In genomic region chr1:92218559-92218958, GRCh38 we compare ENCODE assay signal across 1 cellular context.
TF ChIP-seq lines count a peak whose summit lies in the region.

No MANE protein-coding gene starts in this region.

TF ChIP-seq in GM23338, 12 proteins besides CTCF, POLR2A, EP300 and RAD21:
- no peak for TF ChIP-seq JUNB (IDR thresholded peaks at IDR 0.05; ENCODE audit: unreplicated experiment)
- no peak for TF ChIP-seq ZNF462 (CRISPR knock-in tag; IDR thresholded peaks at IDR 0.05)
- TF ChIP-seq ZNF331 (CRISPR knock-in tag; IDR thresholded peaks at IDR 0.05; ENCODE audit: low read depth): no peak
- no peak for TF ChIP-seq EZH2phosphoT487 (IDR thresholded peaks at IDR 0.05; ENCODE audit: unreplicated experiment)
- no peak for TF ChIP-seq EZH2 (IDR thresholded peaks at IDR 0.05; ENCODE audit: low read depth, unreplicated experiment)
- TF ChIP-seq POLR2AphosphoS5 (IDR thresholded peaks at IDR 0.05; ENCODE audit: low read depth): no peak
- no peak for TF ChIP-seq ZNF114 (CRISPR knock-in tag; IDR thresholded peaks at IDR 0.05)
- no peak for TF ChIP-seq NANOG (IDR thresholded peaks at IDR 0.05; ENCODE audit: borderline replicate concordance)
- no peak for TF ChIP-seq STAT1 (IDR thresholded peaks at IDR 0.05; ENCODE audit: unreplicated experiment)
- no peak for TF ChIP-seq REST (IDR thresholded peaks at IDR 0.05; ENCODE audit: unreplicated experiment)
- TF ChIP-seq ETS1 (IDR thresholded peaks at IDR 0.05): no peak
- no peak for TF ChIP-seq CREB1 (CRISPR knock-in tag; IDR thresholded peaks at IDR 0.05; ENCODE audit: low read depth)
